Comparison of ENCODE assay signal across 1 cellular context in the genomic region with DNA sequence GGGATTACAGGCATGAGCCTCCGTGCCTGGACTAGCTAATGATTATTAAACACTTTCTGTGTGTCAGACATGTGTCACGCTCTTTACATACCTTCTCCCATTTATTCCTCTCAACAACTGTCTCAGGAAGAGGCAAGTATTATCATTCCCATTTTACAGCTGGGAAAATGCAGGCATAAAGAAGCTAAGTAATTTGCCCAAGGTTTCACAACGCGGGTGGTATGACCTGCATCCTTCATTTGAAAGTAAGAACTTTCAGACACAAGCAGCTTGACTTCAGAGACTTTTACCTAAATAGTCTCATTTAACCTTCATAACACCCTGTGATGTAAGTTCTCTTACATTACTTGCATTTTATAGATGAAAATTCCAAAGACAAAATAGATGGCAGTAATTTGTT.
TF ChIP-seq lines count a peak whose summit lies in the region.

No MANE protein-coding gene starts in this region.

TF ChIP-seq in K562, 482 proteins besides CTCF, POLR2A, EP300 and RAD21:
- TF ChIP-seq XRCC3 (IDR thresholded peaks at IDR 0.05) = no peak
- TF ChIP-seq, protein P1, sequence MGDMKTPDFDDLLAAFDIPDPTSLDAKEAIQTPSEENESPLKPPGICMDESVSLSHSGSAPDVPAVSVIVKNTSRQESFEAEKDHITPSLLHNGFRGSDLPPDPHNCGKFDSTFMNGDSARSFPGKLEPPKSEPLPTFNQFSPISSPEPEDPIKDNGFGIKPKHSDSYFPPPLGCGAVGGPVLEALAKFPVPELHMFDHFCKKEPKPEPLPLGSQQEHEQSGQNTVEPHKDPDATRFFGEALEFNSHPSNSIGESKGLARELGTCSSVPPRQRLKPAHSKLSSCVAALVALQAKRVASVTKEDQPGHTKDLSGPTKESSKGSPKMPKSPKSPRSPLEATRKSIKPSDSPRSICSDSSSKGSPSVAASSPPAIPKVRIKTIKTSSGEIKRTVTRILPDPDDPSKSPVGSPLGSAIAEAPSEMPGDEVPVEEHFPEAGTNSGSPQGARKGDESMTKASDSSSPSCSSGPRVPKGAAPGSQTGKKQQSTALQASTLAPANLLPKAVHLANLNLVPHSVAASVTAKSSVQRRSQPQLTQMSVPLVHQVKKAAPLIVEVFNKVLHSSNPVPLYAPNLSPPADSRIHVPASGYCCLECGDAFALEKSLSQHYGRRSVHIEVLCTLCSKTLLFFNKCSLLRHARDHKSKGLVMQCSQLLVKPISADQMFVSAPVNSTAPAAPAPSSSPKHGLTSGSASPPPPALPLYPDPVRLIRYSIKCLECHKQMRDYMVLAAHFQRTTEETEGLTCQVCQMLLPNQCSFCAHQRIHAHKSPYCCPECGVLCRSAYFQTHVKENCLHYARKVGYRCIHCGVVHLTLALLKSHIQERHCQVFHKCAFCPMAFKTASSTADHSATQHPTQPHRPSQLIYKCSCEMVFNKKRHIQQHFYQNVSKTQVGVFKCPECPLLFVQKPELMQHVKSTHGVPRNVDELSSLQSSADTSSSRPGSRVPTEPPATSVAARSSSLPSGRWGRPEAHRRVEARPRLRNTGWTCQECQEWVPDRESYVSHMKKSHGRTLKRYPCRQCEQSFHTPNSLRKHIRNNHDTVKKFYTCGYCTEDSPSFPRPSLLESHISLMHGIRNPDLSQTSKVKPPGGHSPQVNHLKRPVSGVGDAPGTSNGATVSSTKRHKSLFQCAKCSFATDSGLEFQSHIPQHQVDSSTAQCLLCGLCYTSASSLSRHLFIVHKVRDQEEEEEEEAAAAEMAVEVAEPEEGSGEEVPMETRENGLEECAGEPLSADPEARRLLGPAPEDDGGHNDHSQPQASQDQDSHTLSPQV (IDR thresholded peaks at IDR 0.05) = no peak
- no peak for TF ChIP-seq NCOA2 (IDR thresholded peaks at IDR 0.05; ENCODE audit: partially characterized antibody in 2 of 2)
- no peak for TF ChIP-seq RBM34 (IDR thresholded peaks at IDR 0.05; ENCODE audit: borderline replicate concordance, insufficient read depth, low read length)
- TF ChIP-seq RHOXF2B (CRISPR knock-in tag; conservative IDR thresholded peaks at IDR 0.05) = no peak
- TF ChIP-seq PHF8 (IDR thresholded peaks at IDR 0.05; ENCODE audit: borderline replicate concordance, low read length) = no peak
- no peak for TF ChIP-seq C11orf30 (IDR thresholded peaks at IDR 0.05; ENCODE audit: low read depth)
- TF ChIP-seq SLC30A9 (CRISPR knock-in tag; IDR thresholded peaks at IDR 0.05) = no peak
- TF ChIP-seq, protein P2, sequence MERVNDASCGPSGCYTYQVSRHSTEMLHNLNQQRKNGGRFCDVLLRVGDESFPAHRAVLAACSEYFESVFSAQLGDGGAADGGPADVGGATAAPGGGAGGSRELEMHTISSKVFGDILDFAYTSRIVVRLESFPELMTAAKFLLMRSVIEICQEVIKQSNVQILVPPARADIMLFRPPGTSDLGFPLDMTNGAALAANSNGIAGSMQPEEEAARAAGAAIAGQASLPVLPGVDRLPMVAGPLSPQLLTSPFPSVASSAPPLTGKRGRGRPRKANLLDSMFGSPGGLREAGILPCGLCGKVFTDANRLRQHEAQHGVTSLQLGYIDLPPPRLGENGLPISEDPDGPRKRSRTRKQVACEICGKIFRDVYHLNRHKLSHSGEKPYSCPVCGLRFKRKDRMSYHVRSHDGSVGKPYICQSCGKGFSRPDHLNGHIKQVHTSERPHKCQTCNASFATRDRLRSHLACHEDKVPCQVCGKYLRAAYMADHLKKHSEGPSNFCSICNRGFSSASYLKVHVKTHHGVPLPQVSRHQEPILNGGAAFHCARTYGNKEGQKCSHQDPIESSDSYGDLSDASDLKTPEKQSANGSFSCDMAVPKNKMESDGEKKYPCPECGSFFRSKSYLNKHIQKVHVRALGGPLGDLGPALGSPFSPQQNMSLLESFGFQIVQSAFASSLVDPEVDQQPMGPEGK (CRISPR knock-in tag; IDR thresholded peaks at IDR 0.05; ENCODE audit: borderline replicate concordance) = no peak
- TF ChIP-seq ZNF23 (CRISPR knock-in tag; IDR thresholded peaks at IDR 0.05) = no peak
- TF ChIP-seq, protein P3, sequence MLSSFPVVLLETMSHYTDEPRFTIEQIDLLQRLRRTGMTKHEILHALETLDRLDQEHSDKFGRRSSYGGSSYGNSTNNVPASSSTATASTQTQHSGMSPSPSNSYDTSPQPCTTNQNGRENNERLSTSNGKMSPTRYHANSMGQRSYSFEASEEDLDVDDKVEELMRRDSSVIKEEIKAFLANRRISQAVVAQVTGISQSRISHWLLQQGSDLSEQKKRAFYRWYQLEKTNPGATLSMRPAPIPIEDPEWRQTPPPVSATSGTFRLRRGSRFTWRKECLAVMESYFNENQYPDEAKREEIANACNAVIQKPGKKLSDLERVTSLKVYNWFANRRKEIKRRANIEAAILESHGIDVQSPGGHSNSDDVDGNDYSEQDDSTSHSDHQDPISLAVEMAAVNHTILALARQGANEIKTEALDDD (IDR thresholded peaks at IDR 0.05) = no peak
- no peak for TF ChIP-seq HDAC8 (tag; IDR thresholded peaks at IDR 0.05)
- TF ChIP-seq TRIM28 (IDR thresholded peaks at IDR 0.05) = no peak
- no peak for TF ChIP-seq SOX6 (IDR thresholded peaks at IDR 0.05)
- TF ChIP-seq ZBTB8A (IDR thresholded peaks at IDR 0.05; ENCODE audit: partially characterized antibody) = no peak
- TF ChIP-seq ELF4 (CRISPR knock-in tag; IDR thresholded peaks at IDR 0.05) = no peak
- no peak for TF ChIP-seq RBM39 (optimal IDR thresholded peaks at IDR 0.05; ENCODE audit: low read depth, low read length)
